1 cellular context compared by ENCODE assay signal in the genomic region with DNA sequence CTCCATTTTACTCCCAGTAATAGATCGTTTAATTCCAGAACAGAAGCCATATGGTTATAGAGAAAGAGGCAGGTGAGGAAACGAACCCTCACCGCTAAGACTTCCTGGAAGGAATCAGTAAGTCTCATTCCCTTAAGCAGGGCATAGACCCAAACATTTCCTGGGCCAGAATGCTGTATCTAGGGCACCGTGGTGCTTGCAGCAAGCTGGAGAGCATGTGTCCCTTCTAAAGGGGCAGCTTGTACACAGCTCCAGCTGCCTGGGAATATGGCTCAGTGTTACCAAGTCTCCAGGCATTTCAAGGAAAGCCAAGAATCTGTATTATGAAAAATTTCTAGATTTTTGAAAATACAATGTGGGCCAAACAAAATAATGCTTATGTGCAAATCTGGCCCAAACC.
TF ChIP-seq lines count a peak whose summit lies in the region.

No MANE protein-coding gene starts in this region.

TF ChIP-seq in GM23338, 12 proteins besides CTCF, POLR2A, EP300 and RAD21 (continued from another document):
- TF ChIP-seq, protein P1, sequence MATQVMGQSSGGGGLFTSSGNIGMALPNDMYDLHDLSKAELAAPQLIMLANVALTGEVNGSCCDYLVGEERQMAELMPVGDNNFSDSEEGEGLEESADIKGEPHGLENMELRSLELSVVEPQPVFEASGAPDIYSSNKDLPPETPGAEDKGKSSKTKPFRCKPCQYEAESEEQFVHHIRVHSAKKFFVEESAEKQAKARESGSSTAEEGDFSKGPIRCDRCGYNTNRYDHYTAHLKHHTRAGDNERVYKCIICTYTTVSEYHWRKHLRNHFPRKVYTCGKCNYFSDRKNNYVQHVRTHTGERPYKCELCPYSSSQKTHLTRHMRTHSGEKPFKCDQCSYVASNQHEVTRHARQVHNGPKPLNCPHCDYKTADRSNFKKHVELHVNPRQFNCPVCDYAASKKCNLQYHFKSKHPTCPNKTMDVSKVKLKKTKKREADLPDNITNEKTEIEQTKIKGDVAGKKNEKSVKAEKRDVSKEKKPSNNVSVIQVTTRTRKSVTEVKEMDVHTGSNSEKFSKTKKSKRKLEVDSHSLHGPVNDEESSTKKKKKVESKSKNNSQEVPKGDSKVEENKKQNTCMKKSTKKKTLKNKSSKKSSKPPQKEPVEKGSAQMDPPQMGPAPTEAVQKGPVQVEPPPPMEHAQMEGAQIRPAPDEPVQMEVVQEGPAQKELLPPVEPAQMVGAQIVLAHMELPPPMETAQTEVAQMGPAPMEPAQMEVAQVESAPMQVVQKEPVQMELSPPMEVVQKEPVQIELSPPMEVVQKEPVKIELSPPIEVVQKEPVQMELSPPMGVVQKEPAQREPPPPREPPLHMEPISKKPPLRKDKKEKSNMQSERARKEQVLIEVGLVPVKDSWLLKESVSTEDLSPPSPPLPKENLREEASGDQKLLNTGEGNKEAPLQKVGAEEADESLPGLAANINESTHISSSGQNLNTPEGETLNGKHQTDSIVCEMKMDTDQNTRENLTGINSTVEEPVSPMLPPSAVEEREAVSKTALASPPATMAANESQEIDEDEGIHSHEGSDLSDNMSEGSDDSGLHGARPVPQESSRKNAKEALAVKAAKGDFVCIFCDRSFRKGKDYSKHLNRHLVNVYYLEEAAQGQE (IDR thresholded peaks at IDR 0.05; ENCODE audit: unreplicated experiment), result no peak
